ENCODE assay signal across 1 cellular context in genomic region chr19:8335343-8336071, GRCh38.
TF ChIP-seq lines count a peak whose summit lies in the region.

No MANE protein-coding gene starts in this region.

TF ChIP-seq in K562, 482 proteins besides CTCF, POLR2A, EP300 and RAD21:
- TF ChIP-seq SMC3 (conservative IDR thresholded peaks at IDR 0.05; ENCODE audit: insufficient read depth, low read depth, low read length) (0 out of 2 replicates have a peak, but pooled peaks have one; percentile 7), ZNF41 (CRISPR knock-in tag; conservative IDR thresholded peaks at IDR 0.05) (no peak), PHF21A (IDR thresholded peaks at IDR 0.05; ENCODE audit: borderline replicate concordance, low read depth) (peak; percentile 78; the same call in 1 of the 2 replicates), KDM1A (IDR thresholded peaks at IDR 0.05) (peak in 1 of 2 experiments; percentile 31; a peak in 1 of 4 replicates), ZKSCAN1 (IDR thresholded peaks at IDR 0.05; ENCODE audit: low read depth, low read length) (0 out of 2 replicates have a peak, but pooled peaks have one; percentile 6), GATAD2B (IDR thresholded peaks at IDR 0.05; ENCODE audit: borderline replicate concordance) (no peak), RB1 (IDR thresholded peaks at IDR 0.05; ENCODE audit: low read depth) (0 out of 2 replicates have a peak, but pooled peaks have one; percentile 14), NRF1 (conservative IDR thresholded peaks at IDR 0.05 in 1 of 2, IDR thresholded peaks at IDR 0.05 in 1 of 2) (peak in 1 of 2 experiments; percentile 10; a peak in 2 of 4 replicates), CTCFL (IDR thresholded peaks at IDR 0.05; ENCODE audit: borderline replicate concordance, insufficient read depth, low read depth, low read length, poor library complexity, severe bottlenecking) (peak; percentile 21)
